ENCODE assay signal across 8 cellular contexts in the genomic region with DNA sequence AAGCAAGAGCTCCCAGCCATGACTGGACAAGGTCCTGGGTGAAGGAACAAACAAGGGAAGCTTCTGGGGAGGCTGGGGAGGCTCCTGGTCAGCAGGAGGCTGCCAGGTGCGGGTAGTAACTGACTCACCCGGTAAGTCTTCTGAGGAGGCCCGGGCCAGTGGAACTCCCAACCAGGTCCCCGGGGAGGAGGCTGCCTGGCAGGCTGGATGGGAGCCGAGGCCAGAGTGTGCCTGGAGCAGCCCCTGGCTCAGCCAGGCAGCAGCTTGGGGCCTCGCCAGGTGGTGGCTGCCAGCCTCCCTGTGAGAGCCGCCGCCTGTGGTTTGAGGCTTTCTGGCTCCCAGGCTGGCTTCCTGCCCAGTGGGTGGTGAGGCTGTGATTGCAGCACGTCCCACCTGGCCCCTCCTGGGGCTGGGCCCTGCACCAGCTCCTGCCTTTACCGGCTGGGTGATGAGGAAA. TPM values are rescaled to one million over a fixed set of nuclear protein-coding genes. Genes with fewer than 3 reads are reported as not detected.
DNase-seq lines count a peak whose midpoint lies in the region; ATAC-seq and TF ChIP-seq lines count a peak whose summit lies in the region.

No MANE protein-coding gene starts in this region.

- H3K36me3 ChIP-seq in HEK293 (ENCODE audit: control insufficient read depth in 2 of 2, insufficient read depth in 1 of 2, low read length in 2 of 2) = no peaks in the 10 kb centered on the region

- H3K27ac Mint-ChIP-seq in type B pancreatic cell = no peak overlapping the region

- DNase-seq in RPMI7951 (ENCODE audit: low read depth) = peak; percentile 66
- DNase-seq in astrocyte of the spinal cord (ENCODE audit: low read depth, low spot score) = peak; percentile 79
- peak; percentile 18 for DNase-seq in medulla oblongata (ENCODE audit: extremely low spot score)
- peak; percentile 66 for DNase-seq in type B pancreatic cell (ENCODE audit: extremely low spot score, unreplicated experiment)

- no peaks in the 10 kb centered on the region for H3K4me1 ChIP-seq in HEK293 (ENCODE audit: control insufficient read depth, insufficient read depth, low read length)

- CTCF ChIA-PET in HEK293 (lab: Yijun Ruan, JAX) = interaction anchor here (0.9 kb wide), 1 partner anchor 57 kb away, joined by 6 read pairs; no protein-coding TSS in a partner anchor

- no peak overlapping the region for H3K27ac ChIP-seq in HEK293 (ENCODE audit: extremely low read depth, low read depth, low read length)

- H3K4me3 ChIP-seq in HEK293 (ENCODE audit: low read depth, low read length) (no peak overlapping the region), astrocyte of the spinal cord (ENCODE audit: low read depth, low read length) (no peak overlapping the region)

- H3K4me3 Mint-ChIP-seq in type B pancreatic cell = no peak overlapping the region

- in situ Hi-C loops in astrocyte of the spinal cord (cut with HindIII; ENCODE audit: low sequenced_read_pairs) = no loop called here

- ATAC-seq in HG02852 (IDR thresholded peaks at IDR 0.05; ENCODE audit: unreplicated experiment) (no peak), HG03378 (IDR thresholded peaks at IDR 0.05; ENCODE audit: unreplicated experiment) (no peak), HG03432 (IDR thresholded peaks at IDR 0.05; ENCODE audit: unreplicated experiment) (no peak)

- TF ChIP-seq CTCF in HEK293 (tag by site-specific recombination; IDR thresholded peaks at IDR 0.05) (no peak), astrocyte of the spinal cord (IDR thresholded peaks at IDR 0.05; ENCODE audit: low read depth, low read length) (no peak), type B pancreatic cell (conservative IDR thresholded peaks at IDR 0.05) (no peak)

- no peaks in the 10 kb centered on the region for H3K27me3 Mint-ChIP-seq in type B pancreatic cell

- peaks cover 7% of the 10 kb centered on the region for H3K4me1 Mint-ChIP-seq in type B pancreatic cell (ENCODE audit: unreplicated experiment)

- POLR2A ChIA-PET in HEK293 (lab: Yijun Ruan, JAX) = no interaction called here

- no peaks in the 10 kb centered on the region for H3K36me3 Mint-ChIP-seq in type B pancreatic cell

- H3K9me3 Mint-ChIP-seq in type B pancreatic cell = no peaks in the 10 kb centered on the region

- no peaks in the 10 kb centered on the region for H3K9me3 ChIP-seq in HEK293 (ENCODE audit: control insufficient read depth, insufficient read depth, low read depth, low read length)

TF ChIP-seq in HEK293, 187 proteins besides CTCF, POLR2A, EP300 and RAD21:
- TF ChIP-seq ZNF221 (tag by site-specific recombination; IDR thresholded peaks at IDR 0.05; ENCODE audit: borderline replicate concordance) = no peak
- no peak for TF ChIP-seq ZNF202 (tag by site-specific recombination; IDR thresholded peaks at IDR 0.05; ENCODE audit: borderline replicate concordance)
- TF ChIP-seq KLF1 (tag by site-specific recombination; IDR thresholded peaks at IDR 0.05) = peak; percentile 81
- TF ChIP-seq KLF10 (tag by site-specific recombination; IDR thresholded peaks at IDR 0.05) = no peak
- TF ChIP-seq, protein P1, sequence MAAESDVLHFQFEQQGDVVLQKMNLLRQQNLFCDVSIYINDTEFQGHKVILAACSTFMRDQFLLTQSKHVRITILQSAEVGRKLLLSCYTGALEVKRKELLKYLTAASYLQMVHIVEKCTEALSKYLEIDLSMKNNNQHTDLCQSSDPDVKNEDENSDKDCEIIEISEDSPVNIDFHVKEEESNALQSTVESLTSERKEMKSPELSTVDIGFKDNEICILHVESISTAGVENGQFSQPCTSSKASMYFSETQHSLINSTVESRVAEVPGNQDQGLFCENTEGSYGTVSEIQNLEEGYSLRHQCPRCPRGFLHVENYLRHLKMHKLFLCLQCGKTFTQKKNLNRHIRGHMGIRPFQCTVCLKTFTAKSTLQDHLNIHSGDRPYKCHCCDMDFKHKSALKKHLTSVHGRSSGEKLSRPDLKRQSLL (tag by site-specific recombination; IDR thresholded peaks at IDR 0.05) = no peak
- no peak for TF ChIP-seq ZNF169 (tag by site-specific recombination; IDR thresholded peaks at IDR 0.05)
- no peak for TF ChIP-seq ZNF354C (tag by site-specific recombination; IDR thresholded peaks at IDR 0.05; ENCODE audit: borderline replicate concordance, low read depth)
- peak; percentile 64 for TF ChIP-seq GLIS1 (tag by site-specific recombination; IDR thresholded peaks at IDR 0.05)
- no peak for TF ChIP-seq ZFP3 (tag by site-specific recombination; IDR thresholded peaks at IDR 0.05; ENCODE audit: low read depth)
- peak; percentile 79 for TF ChIP-seq ZIC2 (tag by site-specific recombination; IDR thresholded peaks at IDR 0.05)
- TF ChIP-seq, protein P2, sequence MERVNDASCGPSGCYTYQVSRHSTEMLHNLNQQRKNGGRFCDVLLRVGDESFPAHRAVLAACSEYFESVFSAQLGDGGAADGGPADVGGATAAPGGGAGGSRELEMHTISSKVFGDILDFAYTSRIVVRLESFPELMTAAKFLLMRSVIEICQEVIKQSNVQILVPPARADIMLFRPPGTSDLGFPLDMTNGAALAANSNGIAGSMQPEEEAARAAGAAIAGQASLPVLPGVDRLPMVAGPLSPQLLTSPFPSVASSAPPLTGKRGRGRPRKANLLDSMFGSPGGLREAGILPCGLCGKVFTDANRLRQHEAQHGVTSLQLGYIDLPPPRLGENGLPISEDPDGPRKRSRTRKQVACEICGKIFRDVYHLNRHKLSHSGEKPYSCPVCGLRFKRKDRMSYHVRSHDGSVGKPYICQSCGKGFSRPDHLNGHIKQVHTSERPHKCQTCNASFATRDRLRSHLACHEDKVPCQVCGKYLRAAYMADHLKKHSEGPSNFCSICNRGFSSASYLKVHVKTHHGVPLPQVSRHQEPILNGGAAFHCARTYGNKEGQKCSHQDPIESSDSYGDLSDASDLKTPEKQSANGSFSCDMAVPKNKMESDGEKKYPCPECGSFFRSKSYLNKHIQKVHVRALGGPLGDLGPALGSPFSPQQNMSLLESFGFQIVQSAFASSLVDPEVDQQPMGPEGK (tag by site-specific recombination; IDR thresholded peaks at IDR 0.05) = no peak
- TF ChIP-seq ZNF837 (tag by site-specific recombination; IDR thresholded peaks at IDR 0.05) = no peak
- no peak for TF ChIP-seq ZNF114 (tag by site-specific recombination; IDR thresholded peaks at IDR 0.05)
- TF ChIP-seq ZFP69B (tag by site-specific recombination; IDR thresholded peaks at IDR 0.05) = no peak
- no peak for TF ChIP-seq PRDM6 (tag by site-specific recombination; IDR thresholded peaks at IDR 0.05)
- TF ChIP-seq SP2 (tag by site-specific recombination; IDR thresholded peaks at IDR 0.05) = no peak
- TF ChIP-seq EGR2 (tag by site-specific recombination; IDR thresholded peaks at IDR 0.05; ENCODE audit: low read depth) = no peak
- no peak for TF ChIP-seq ZSCAN4 (tag by site-specific recombination; IDR thresholded peaks at IDR 0.05)
- TF ChIP-seq OSR2 (tag by site-specific recombination; IDR thresholded peaks at IDR 0.05) = 0 out of 2 replicates have a peak, but pooled peaks have one; percentile 24

RNA-seq across cellular contexts. Expression of gene IGF2, which starts 46.2 kb away (rescaled TPM):
- total RNA-seq in RPMI7951 (2014; rRNA removed; shearing (Covaris generic)) = not detected in 2 replicates
- 2,350 and 3,865 TPM in 2 replicates for total RNA-seq in type B pancreatic cell (ENCODE audit: low replicate concordance)

Comparison
In these comparisons a context has a peak if more than half of its experiments do, and no peak if none do; other contexts are left out.
1. DNase-seq: peak in every context shown above with its lines; median percentile 79 in astrocyte of the spinal cord; 66 in RPMI7951; 66 in type B pancreatic cell; 18 in medulla oblongata.
2. RNA of gene IGF2, which starts 46.2 kb away (total RNA-seq): 2,350 to 3,865 TPM in type B pancreatic cell; not detected in RPMI7951; every median in the first group is over 1,000 times any median in the second.